Comparison of ENCODE assay signal across 1 cellular context in genomic region chr10:5412277-5412941, GRCh38.
A peak's percentile ranks its signal among the peaks of the same experiment; 100 is the strongest.
TF ChIP-seq lines count a peak whose summit lies in the region.

NET1 (plus strand) TSS chr10:5412557; CDS start chr10:5412693, 136 bp downstream.

TF ChIP-seq in IMR-90, 13 proteins besides CTCF, POLR2A, EP300 and RAD21:
- TF ChIP-seq CHD1 (IDR thresholded peaks at IDR 0.05; ENCODE audit: low read depth, low read length) (no peak), SMC3 (IDR thresholded peaks at IDR 0.05; ENCODE audit: low read depth, low read length) (no peak), MXI1 (IDR thresholded peaks at IDR 0.05; ENCODE audit: borderline replicate concordance, low read depth, low read length) (peak; percentile 98)
TF ChIP-seq in IMR-90: peak in this region for 1.
